ENCODE assay signal across 1 cellular context in the genomic region with DNA sequence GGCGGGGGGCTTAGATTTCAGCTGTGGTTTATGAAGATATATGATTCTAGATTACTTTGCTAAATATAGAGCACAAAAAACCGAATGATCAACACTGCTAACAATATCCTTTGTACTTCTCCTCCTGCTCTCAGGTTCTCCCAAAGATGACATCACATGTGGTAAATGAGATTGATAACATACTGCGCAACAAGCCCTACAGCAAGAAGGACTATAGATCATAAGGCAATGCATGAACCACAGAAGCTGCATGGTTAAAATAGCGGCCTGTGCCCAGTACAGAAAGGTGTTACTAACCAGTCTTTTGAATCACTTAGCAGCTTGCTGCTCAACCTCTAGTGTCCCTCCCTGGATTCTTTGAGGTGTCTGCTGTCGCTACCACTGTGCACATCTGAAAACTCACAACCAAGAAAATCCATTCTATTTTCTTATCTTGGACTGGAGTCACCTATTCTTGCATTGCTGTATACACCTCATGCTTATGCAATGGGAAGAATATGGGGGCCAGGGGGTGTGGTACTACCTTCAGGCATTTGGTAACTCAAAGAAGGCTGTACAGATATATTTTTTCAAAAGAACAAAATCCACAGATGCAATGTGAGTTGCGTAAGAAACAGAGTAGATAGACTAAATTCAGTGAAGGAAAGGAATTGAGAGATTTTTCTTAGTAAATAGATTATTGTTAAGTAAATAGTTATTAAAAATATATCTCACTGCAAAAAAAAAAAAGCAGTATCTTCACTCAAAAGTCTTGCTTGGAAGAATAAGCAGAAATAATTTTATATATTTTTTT.
TF ChIP-seq lines count a peak whose summit lies in the region.

No MANE protein-coding gene starts in this region.

TF ChIP-seq in K562, 482 proteins besides CTCF, POLR2A, EP300 and RAD21:
- TF ChIP-seq CEBPB (tag; IDR thresholded peaks at IDR 0.05) (peak; percentile 72), ZNF324 (CRISPR knock-in tag; IDR thresholded peaks at IDR 0.05) (no peak), CEBPG (CRISPR knock-in tag; IDR thresholded peaks at IDR 0.05) (no peak), CEBPG (tag; conservative IDR thresholded peaks at IDR 0.05 in 1 of 2, IDR thresholded peaks at IDR 0.05 in 1 of 2) (peak; percentile 43; a peak in 2 of 4 replicates), POLR2G (IDR thresholded peaks at IDR 0.05; ENCODE audit: low read depth, low read length) (0 out of 2 replicates have a peak, but pooled peaks have one; percentile 27)
- TF ChIP-seq, protein P1, sequence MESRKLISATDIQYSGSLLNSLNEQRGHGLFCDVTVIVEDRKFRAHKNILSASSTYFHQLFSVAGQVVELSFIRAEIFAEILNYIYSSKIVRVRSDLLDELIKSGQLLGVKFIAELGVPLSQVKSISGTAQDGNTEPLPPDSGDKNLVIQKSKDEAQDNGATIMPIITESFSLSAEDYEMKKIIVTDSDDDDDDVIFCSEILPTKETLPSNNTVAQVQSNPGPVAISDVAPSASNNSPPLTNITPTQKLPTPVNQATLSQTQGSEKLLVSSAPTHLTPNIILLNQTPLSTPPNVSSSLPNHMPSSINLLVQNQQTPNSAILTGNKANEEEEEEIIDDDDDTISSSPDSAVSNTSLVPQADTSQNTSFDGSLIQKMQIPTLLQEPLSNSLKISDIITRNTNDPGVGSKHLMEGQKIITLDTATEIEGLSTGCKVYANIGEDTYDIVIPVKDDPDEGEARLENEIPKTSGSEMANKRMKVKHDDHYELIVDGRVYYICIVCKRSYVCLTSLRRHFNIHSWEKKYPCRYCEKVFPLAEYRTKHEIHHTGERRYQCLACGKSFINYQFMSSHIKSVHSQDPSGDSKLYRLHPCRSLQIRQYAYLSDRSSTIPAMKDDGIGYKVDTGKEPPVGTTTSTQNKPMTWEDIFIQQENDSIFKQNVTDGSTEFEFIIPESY (CRISPR knock-in tag; IDR thresholded peaks at IDR 0.05), result 0 out of 2 replicates have a peak, but pooled peaks have one; percentile 50
